In genomic region chr12:106307176-106307575, GRCh38 we compare ENCODE assay signal across 15 cellular contexts. TPM values are rescaled to one million over a fixed set of nuclear protein-coding genes. Genes with fewer than 3 reads are reported as not detected.
DNase-seq lines count a peak whose midpoint lies in the region; ATAC-seq, FAIRE-seq and TF ChIP-seq lines count a peak whose summit lies in the region.
"Had no signal": no experiment of that assay in that cellular context is flagged by ENCODE, and none has a peak within 500 bp of the region (broad histone marks: within the 10 kb centered on the region; RNA-seq: fewer than 3 reads in every experiment).

No MANE protein-coding gene starts in this region.

- intact Hi-C loops in heart left ventricle (cut with DNase I) (loop anchor here in 7 of 10 donors (5.0 to 10.0 kb wide), 3 partner anchors 35 to 162 kb away; partner anchors contain the start of gene CKAP4 (in 1 of the 7)), right cardiac atrium (cut with DNase I) (no loop called here), IMR-90 (cut with micrococcal nuclease) (no loop called here), dorsolateral prefrontal cortex (cut with DNase I) (loop anchor here in 1 of 2 donors (5.0 to 10.0 kb wide), 2 partner anchors 35 to 162 kb away; no protein-coding TSS in a partner anchor)

- peaks cover 24% of the 10 kb centered on the region for H3K79me2 ChIP-seq in hepatocyte

- no peak overlapping the region for H3K4me3 Mint-ChIP-seq in natural killer cell treated with Interleukin-12 subunit alpha and Interleukin-12 subunit beta and Interleukin-15 and Interleukin-18, amount 100 ng/mL, for 72 hours

- 84 to 89% (median 85%) methylated on average over 1 of the region's 1 CpG for WGBS in heart left ventricle, 4 donors
- WGBS in right cardiac atrium: 87% methylated on average over 1 of the region's 1 CpG
- no CpG with 5 or more reads among the region's 1 CpG for WGBS in IMR-90 (ENCODE audit: extremely low coverage in 2 of 2, insufficient read length in 1 of 2), 2 experiments
- WGBS in hepatocyte (ENCODE audit: low lambda C conversion rate, missing lambda C conversion rate): 74% methylated on average over 1 of the region's 1 CpG
- WGBS in small intestine, 3 donors: 17 to 54% (median 33%) methylated on average over 1 of the region's 1 CpG

- H3K9me3 ChIP-seq in heart left ventricle (no peaks in the 10 kb centered on the region), right cardiac atrium (ENCODE audit: control insufficient read depth, low read length) (no peaks in the 10 kb centered on the region), IMR-90 (ENCODE audit: control insufficient read depth, insufficient read depth, low read length) (no peaks in the 10 kb centered on the region), hepatocyte (ENCODE audit: low read depth) (no peaks in the 10 kb centered on the region), small intestine (ENCODE audit: control insufficient read depth, low read depth) (no peaks in the 10 kb centered on the region)

- no peak overlapping the region for H3K14ac ChIP-seq in IMR-90 (replicated peaks; ENCODE audit: low read depth, low read length)

- 0 out of 2 replicates have a peak overlapping the region, but pooled peaks have one; percentile 4 for H2AK5ac ChIP-seq in IMR-90 (ENCODE audit: low read depth, low read length)

- H2BK20ac ChIP-seq in IMR-90 (ENCODE audit: low read depth, low read length): no peak overlapping the region

- no peak for ATAC-seq in heart left ventricle
- ATAC-seq in right cardiac atrium: no peak
- ATAC-seq in IMR-90 (ENCODE audit: low read depth): no peak
- no peak for ATAC-seq in natural killer cell treated with Interleukin-12 subunit alpha and Interleukin-12 subunit beta and Interleukin-15 and Interleukin-18, amount 100 ng/mL, for 72 hours
- no peak for ATAC-seq in HG03159 (IDR thresholded peaks at IDR 0.05; ENCODE audit: unreplicated experiment)

- H3K9me2 ChIP-seq in hepatocyte (replicated peaks; ENCODE audit: insufficient read depth): no peaks in the 10 kb centered on the region

- H2AFZ ChIP-seq in IMR-90 (replicated peaks; ENCODE audit: low read length, poor library complexity): no peak overlapping the region
- no peak overlapping the region for H2AFZ ChIP-seq in hepatocyte

- H3K27me3 Mint-ChIP-seq in natural killer cell treated with Interleukin-12 subunit alpha and Interleukin-12 subunit beta and Interleukin-15 and Interleukin-18, amount 100 ng/mL, for 72 hours: no peaks in the 10 kb centered on the region

- dilution Hi-C loops in IMR-90 (cut with HindIII; ENCODE audit: low sequenced_read_pairs, unreplicated experiment): no loop called here

- H3K9me1 ChIP-seq in IMR-90 (ENCODE audit: insufficient read depth, low read length): peaks cover 21% of the 10 kb centered on the region

- POLR2A ChIA-PET in IMR-90 (lab: Charles Lee; ENCODE audit: unreplicated experiment): no interaction called here

- no peak overlapping the region for H2BK5ac ChIP-seq in IMR-90 (ENCODE audit: low read depth, low read length, poor library complexity, severe bottlenecking)

- no peak overlapping the region for H3K9ac ChIP-seq in IMR-90 (ENCODE audit: low read depth, low read length)

- no peak overlapping the region for H3K18ac ChIP-seq in IMR-90 (ENCODE audit: low read depth, low read length)

- in situ Hi-C loops in IMR-90 (cut with MboI; ENCODE audit: low sequenced_read_pairs): no loop called here

- H3K4me3 ChIP-seq in heart left ventricle (no peak overlapping the region), right cardiac atrium (ENCODE audit: low read length) (no peak overlapping the region), IMR-90 (ENCODE audit: insufficient read depth, low read depth, low read length) (no peak overlapping the region), hepatocyte (no peak overlapping the region), small intestine (ENCODE audit: low read depth in 1 of 2, low read length in 2 of 2) (no peak overlapping the region), dorsolateral prefrontal cortex (peak overlapping the region in 3 of 59 donors; percentile 10 to 95 (median 13))

- H3K36me3 Mint-ChIP-seq in natural killer cell treated with Interleukin-12 subunit alpha and Interleukin-12 subunit beta and Interleukin-15 and Interleukin-18, amount 100 ng/mL, for 72 hours: no peaks in the 10 kb centered on the region

- TF ChIP-seq CTCF in heart left ventricle (IDR thresholded peaks at IDR 0.05) (no peak), IMR-90 (conservative IDR thresholded peaks at IDR 0.05; ENCODE audit: low read depth, low read length) (no peak), hepatocyte (IDR thresholded peaks at IDR 0.05; ENCODE audit: poor library complexity) (no peak), dorsolateral prefrontal cortex (IDR thresholded peaks at IDR 0.05 in 54 of 56, conservative IDR thresholded peaks at IDR 0.05 in 2 of 56; ENCODE audit: low read depth in 1 of 56, partially characterized antibody in 56 of 56) (no peak)

- H3K4ac ChIP-seq in IMR-90 (ENCODE audit: low read depth, low read length): no peak overlapping the region

- H3K27ac ChIP-seq in heart left ventricle (peak overlapping the region in 7 of 12 donors; percentile 15 to 100 (median 36)), right cardiac atrium (ENCODE audit: low read length) (no peak overlapping the region), IMR-90 (ENCODE audit: insufficient read depth, low read length) (no peak overlapping the region), hepatocyte (peak overlapping the region; percentile 85), small intestine (ENCODE audit: low read depth in 1 of 2, low read length in 1 of 2) (no peak overlapping the region), dorsolateral prefrontal cortex (peak overlapping the region in 14 of 59 donors; percentile 10 to 100 (median 96))

- H3K9me3 Mint-ChIP-seq in natural killer cell treated with Interleukin-12 subunit alpha and Interleukin-12 subunit beta and Interleukin-15 and Interleukin-18, amount 100 ng/mL, for 72 hours: no peaks in the 10 kb centered on the region

- H2BK120ac ChIP-seq in IMR-90 (ENCODE audit: low read depth, low read length): no peak overlapping the region

- no peak overlapping the region for H3K27ac Mint-ChIP-seq in natural killer cell treated with Interleukin-12 subunit alpha and Interleukin-12 subunit beta and Interleukin-15 and Interleukin-18, amount 100 ng/mL, for 72 hours

- no peaks in the 10 kb centered on the region for H3K27me3 ChIP-seq in heart left ventricle
- H3K27me3 ChIP-seq in right cardiac atrium (ENCODE audit: control insufficient read depth, insufficient read depth): no peaks in the 10 kb centered on the region
- no peaks in the 10 kb centered on the region for H3K27me3 ChIP-seq in IMR-90 (ENCODE audit: control insufficient read depth, insufficient read depth, low read length)
- no peaks in the 10 kb centered on the region for H3K27me3 ChIP-seq in hepatocyte
- H3K27me3 ChIP-seq in small intestine (ENCODE audit: control insufficient read depth in 2 of 2, insufficient read depth in 2 of 2, low read length in 2 of 2): no peaks in the 10 kb centered on the region
- no peaks in the 10 kb centered on the region for H3K27me3 ChIP-seq in dorsolateral prefrontal cortex

- H2AK9ac ChIP-seq in IMR-90 (replicated peaks; ENCODE audit: low read depth, low read length, poor library complexity): no peak overlapping the region

- TF ChIP-seq POLR2A in heart left ventricle (IDR thresholded peaks at IDR 0.05) (no peak), IMR-90 (IDR thresholded peaks at IDR 0.05; ENCODE audit: low read depth, low read length) (no peak)

- DNase-seq in heart left ventricle (no peak), right cardiac atrium (no peak), IMR-90 (no peak), hepatocyte (ENCODE audit: low spot score) (no peak), small intestine (peak; percentile 64), dorsolateral prefrontal cortex (no peak)
- DNase-seq in natural killer cell treated with Interleukin-12 subunit alpha and Interleukin-12 subunit beta and Interleukin-15 and Interleukin-18, amount 100 ng/mL, for 72 hours (ENCODE audit: low spot score): no peak
- DNase-seq: AML-193, GOT3, NCI-H1417, NCI-H1930, NCI-H2171 treated with DMSO at 0.1 percent for 48 hours, SHP77 had no signal

- FAIRE-seq in small intestine (lab: Jason Lieb, UNC): no peak
- FAIRE-seq: RCC 7860 had no signal

- H4K20me1 ChIP-seq in IMR-90 (ENCODE audit: insufficient read depth, low read length): no peaks in the 10 kb centered on the region
- H4K20me1 ChIP-seq in hepatocyte (ENCODE audit: insufficient read depth, poor library complexity, severe bottlenecking): no peaks in the 10 kb centered on the region

- no peak overlapping the region for H4K5ac ChIP-seq in IMR-90 (ENCODE audit: low read depth, low read length)

- CTCF ChIA-PET in IMR-90 (lab: Yijun Ruan, JAX): no interaction called here

- H3K36me3 ChIP-seq in heart left ventricle (peaks cover 0 to 34% (median 4%) of the 10 kb centered on the region in 9 donors), IMR-90 (ENCODE audit: control insufficient read depth, insufficient read depth, low read length) (no peaks in the 10 kb centered on the region), hepatocyte (replicated peaks; ENCODE audit: insufficient read depth, low read depth) (no peaks in the 10 kb centered on the region), small intestine (ENCODE audit: control insufficient read depth in 2 of 2, insufficient read depth in 2 of 2, low read length in 2 of 2) (no peaks in the 10 kb centered on the region)

- no peak overlapping the region for H3K56ac ChIP-seq in IMR-90 (ENCODE audit: extremely low read depth, insufficient read depth, low read length)

- H3K79me1 ChIP-seq in IMR-90 (ENCODE audit: low read depth in 1 of 2, low read length in 2 of 2): peaks cover 8 to 35% of the 10 kb centered on the region in 2 experiments; a peak in 3 of 4 replicates

- no TSS peak for BruUV-seq in IMR-90 (replicated peaks; lab: Mats Ljungman, UMichigan)

- H3K4me1 ChIP-seq in heart left ventricle (peaks cover 4 to 87% (median 79%) of the 10 kb centered on the region in 12 donors), right cardiac atrium (ENCODE audit: control insufficient read depth, insufficient read depth, low read length) (peaks cover 16% of the 10 kb centered on the region), IMR-90 (ENCODE audit: control insufficient read depth, insufficient read depth, low read length) (peaks cover 15% of the 10 kb centered on the region), hepatocyte (ENCODE audit: insufficient read depth) (peaks cover 47% of the 10 kb centered on the region), small intestine (ENCODE audit: control insufficient read depth in 2 of 2, insufficient read depth in 1 of 2, low read depth in 1 of 2, low read length in 1 of 2) (peaks cover 3 to 4% of the 10 kb centered on the region in 2 donors)

- no peak overlapping the region for H3K4me2 ChIP-seq in IMR-90 (ENCODE audit: low read depth, low read length)
- peak overlapping the region; percentile 63 for H3K4me2 ChIP-seq in hepatocyte

- no peak for TF ChIP-seq RAD21 in IMR-90 (IDR thresholded peaks at IDR 0.05; ENCODE audit: low read length)

- H4K8ac ChIP-seq in IMR-90 (ENCODE audit: low read depth in 2 of 2, low read length in 2 of 2): no peak overlapping the region

- peaks cover 28 to 38% of the 10 kb centered on the region in 2 donors for H3K4me1 Mint-ChIP-seq in natural killer cell treated with Interleukin-12 subunit alpha and Interleukin-12 subunit beta and Interleukin-15 and Interleukin-18, amount 100 ng/mL, for 72 hours (ENCODE audit: low read depth in 2 of 2)

- H2BK15ac ChIP-seq in IMR-90 (ENCODE audit: low read depth, low read length): no peak overlapping the region

- H4K91ac ChIP-seq in IMR-90 (ENCODE audit: insufficient read depth, low read depth, low read length): no peak overlapping the region

- no peak overlapping the region for H3K23ac ChIP-seq in IMR-90 (ENCODE audit: low read depth, low read length)

RNA-seq across cellular contexts. Expression of gene TCP11L2, which starts 4.6 kb away (rescaled TPM):
- total RNA-seq in heart left ventricle (100 to 1,000 TPM in 5 of 9 donors, 10 to 100 TPM in 4; 60.8 to 147 (median 113) TPM), right cardiac atrium (10 to 100 TPM; 54.0 to 64.5 (median 61.9) TPM), IMR-90 (2012; rRNA removed) (26.4 and 32.8 TPM in 2 replicates), hepatocyte (30.7 and 38.4 TPM in 2 replicates), dorsolateral prefrontal cortex (100 to 1,000 TPM in 2 of 120 experiments, 10 to 100 TPM in 118; 20.9 to 141 (median 42.8) TPM)
- polyA plus RNA-seq in heart left ventricle (10 to 100 TPM; 15.5 to 17.3 TPM), right cardiac atrium (14.2 TPM), IMR-90 (2012; rRNA removed) (6.0 and 7.3 TPM in 2 replicates), hepatocyte (8.5 and 9.6 TPM in 2 replicates), small intestine (1 to 10 TPM; 2.7 to 6.2 (median 5.3) TPM)
- 2.3 and 3.3 TPM in 2 replicates for polyA plus RNA-seq in IMR-90 (2012; cell fraction: cytosol; rRNA removed)
- polyA plus RNA-seq in IMR-90 (2012; cell fraction: nucleus; rRNA removed; ENCODE audit: low replicate concordance): 3.4 and 22.1 TPM in 2 replicates
- total RNA-seq in natural killer cell treated with Interleukin-12 subunit alpha and Interleukin-12 subunit beta and Interleukin-15 and Interleukin-18, amount 100 ng/mL, for 72 hours: 1 to 10 TPM; 3.5 to 5.8 TPM

RNA-seq across cellular contexts. Expression of gene POLR3B, which starts 50.4 kb away (rescaled TPM):
- total RNA-seq in heart left ventricle (10 to 100 TPM in 2 of 9 donors, 1 to 10 TPM in 7; 6.4 to 12.3 (median 9.3) TPM), right cardiac atrium (1 to 10 TPM; 7.1 to 8.6 (median 7.9) TPM), IMR-90 (2012; rRNA removed) (15.4 and 20.0 TPM in 2 replicates), hepatocyte (9.6 and 10.4 TPM in 2 replicates), dorsolateral prefrontal cortex (10 to 100 TPM in 105 of 120 experiments, 1 to 10 TPM in 15; 7.5 to 25.1 (median 12.6) TPM)
- polyA plus RNA-seq in heart left ventricle (1 to 10 TPM; 2.5 to 8.1 TPM), right cardiac atrium (3.4 TPM), IMR-90 (2012; rRNA removed) (6.4 and 6.9 TPM in 2 replicates), hepatocyte (8.1 and 8.4 TPM in 2 replicates), small intestine (1 to 10 TPM; 1.8 to 5.3 (median 2.7) TPM)
- 2.2 and 2.8 TPM in 2 replicates for polyA plus RNA-seq in IMR-90 (2012; cell fraction: cytosol; rRNA removed)
- polyA plus RNA-seq in IMR-90 (2012; cell fraction: nucleus; rRNA removed; ENCODE audit: low replicate concordance): 1.5 and 5.6 TPM in 2 replicates
- 10 to 100 TPM in 1 of 2 donors, 1 to 10 TPM in 1; 9.0 to 12.3 TPM for total RNA-seq in natural killer cell treated with Interleukin-12 subunit alpha and Interleukin-12 subunit beta and Interleukin-15 and Interleukin-18, amount 100 ng/mL, for 72 hours

RNA-seq across cellular contexts. Expression of gene CKAP4, which starts 59.4 kb away (rescaled TPM):
- total RNA-seq in heart left ventricle (10 to 100 TPM; 39.9 to 70.7 (median 53.7) TPM), right cardiac atrium (10 to 100 TPM; 35.6 to 53.7 (median 41.3) TPM), IMR-90 (2012; rRNA removed) (94.5 and 113 TPM in 2 replicates), hepatocyte (140 and 151 TPM in 2 replicates), dorsolateral prefrontal cortex (10 to 100 TPM; 11.0 to 24.2 (median 17.7) TPM)
- polyA plus RNA-seq in heart left ventricle (10 to 100 TPM; 19.0 to 61.5 TPM), right cardiac atrium (24.8 TPM), IMR-90 (2012; rRNA removed) (282 and 297 TPM in 2 replicates), hepatocyte (258 and 266 TPM in 2 replicates), small intestine (10 to 100 TPM in 1 of 3 donors, 1 to 10 TPM in 2; 2.0 to 34.5 (median 4.1) TPM)
- polyA plus RNA-seq in IMR-90 (2012; cell fraction: cytosol; rRNA removed): 164 and 189 TPM in 2 replicates
- polyA plus RNA-seq in IMR-90 (2012; cell fraction: nucleus; rRNA removed; ENCODE audit: low replicate concordance): 79.4 and 107 TPM in 2 replicates
- 1 to 10 TPM; 1.1 to 3.3 TPM for total RNA-seq in natural killer cell treated with Interleukin-12 subunit alpha and Interleukin-12 subunit beta and Interleukin-15 and Interleukin-18, amount 100 ng/mL, for 72 hours

Comparison
In these comparisons a context has a peak if more than half of its experiments do, and no peak if none do; other contexts are left out.
1. H3K27ac ChIP-seq: peak in heart left ventricle (7 of 12) and hepatocyte (single experiment); none in right cardiac atrium (single experiment), IMR-90 (single experiment) and small intestine (0 of 2).
2. intact Hi-C loops: an anchor here in heart left ventricle (5.0 to 10.0 kb wide); none called in right cardiac atrium and IMR-90.